15 cellular contexts compared by ENCODE assay signal in genomic region chr4:40842318-40842717, GRCh38.
DNase-seq lines count a peak whose midpoint lies in the region; ATAC-seq and TF ChIP-seq lines count a peak whose summit lies in the region.
"Had no signal": no experiment of that assay in that cellular context is flagged by ENCODE, and none has a peak within 500 bp of the region (broad histone marks: within the 10 kb centered on the region; RNA-seq: fewer than 3 reads in every experiment).

No MANE protein-coding gene starts in this region.

- no peak overlapping the region for H3K4me3 ChIP-seq in testis
- H3K4me3 ChIP-seq: smooth muscle cell had no signal

- no peaks in the 10 kb centered on the region for H3K9me3 Mint-ChIP-seq in activated CD8-positive, alpha-beta memory T cell treated with anti-CD3 and anti-CD28 coated beads, Interleukin-2, amount 10 ng/mL, durations not matched to agents 7 days and 5 days (ENCODE audit: low read depth)
- H3K9me3 Mint-ChIP-seq: activated B cell treated with CpG ODN at 0.5 μM for 24 hours, type B pancreatic cell had no signal

- no peaks in the 10 kb centered on the region for H3K9me3 ChIP-seq in testis

- no peaks in the 10 kb centered on the region for H3K36me3 ChIP-seq in testis (ENCODE audit: low read depth, missing control alignments)

- peaks cover 8% of the 10 kb centered on the region for H3K4me1 ChIP-seq in testis

- DNase-seq in NCI-H2107 treated with DMSO at 0.1 percent for 48 hours (lab: John Stamatoyannopoulos, UW; ENCODE audit: unreplicated experiment) (peak; percentile 59), NCI-H2107 (lab: John Stamatoyannopoulos, UW) (no peak), NOMO-1 treated with DMSO at 0.1 percent for 48 hours (lab: John Stamatoyannopoulos, UW; ENCODE audit: unreplicated experiment) (peak; percentile 68), left ventricle myocardium superior (peak; percentile 35), testis (peak; percentile 31), SHP77 treated with DMSO at 0.1 percent for 48 hours (lab: John Stamatoyannopoulos, UW) (no peak)
- no peak for DNase-seq in activated CD8-positive, alpha-beta memory T cell treated with anti-CD3 and anti-CD28 coated beads, Interleukin-2, amount 10 ng/mL, durations not matched to agents 7 days and 5 days
- DNase-seq: activated B cell treated with CpG ODN at 0.5 μM for 24 hours; activated T-cell treated with anti-CD3 and anti-CD28 coated beads, Interleukin-2, amount 50 U/mL, for 1 hour; cortex of kidney; HCEC 1CT; NCI-H2171 had no signal

- CTCF ChIA-PET in activated CD8-positive, alpha-beta memory T cell treated with anti-CD3 and anti-CD28 coated beads, Interleukin-2, amount 10 ng/mL, durations not matched to agents 7 days and 5 days (lab: Charles Lee), result interaction anchor here (2.2 to 7.8 kb wide), 2 partner anchors 66 to 104 kb away, joined by 7 to 149 read pairs; no protein-coding TSS in a partner anchor

- H3K27ac ChIP-seq in testis, result no peak overlapping the region

- no peaks in the 10 kb centered on the region for H3K36me3 Mint-ChIP-seq in activated CD8-positive, alpha-beta memory T cell treated with anti-CD3 and anti-CD28 coated beads, Interleukin-2, amount 10 ng/mL, durations not matched to agents 7 days and 5 days
- H3K36me3 Mint-ChIP-seq: type B pancreatic cell had no signal

- no peak for TF ChIP-seq CTCF in testis (IDR thresholded peaks at IDR 0.05)

- H3K4me1 Mint-ChIP-seq in activated CD8-positive, alpha-beta memory T cell treated with anti-CD3 and anti-CD28 coated beads, Interleukin-2, amount 10 ng/mL, durations not matched to agents 7 days and 5 days, result peaks cover 4% of the 10 kb centered on the region

- intact Hi-C loops in left ventricle myocardium superior (cut with micrococcal nuclease) (no loop called here), testis (cut with DNase I; ENCODE audit: low total_unique reads) (no loop called here)

- WGBS in testis, 2 donors, result 46 to 77% methylated on average over 13 of the region's 13 CpGs

- H3K27me3 ChIP-seq in testis, result no peaks in the 10 kb centered on the region

- H3K27ac Mint-ChIP-seq in activated CD8-positive, alpha-beta memory T cell treated with anti-CD3 and anti-CD28 coated beads, Interleukin-2, amount 10 ng/mL, durations not matched to agents 7 days and 5 days, result no peak overlapping the region
- H3K27ac Mint-ChIP-seq: activated B cell treated with CpG ODN at 0.5 μM for 24 hours, type B pancreatic cell had no signal

- no peak overlapping the region for H3K4me3 Mint-ChIP-seq in activated CD8-positive, alpha-beta memory T cell treated with anti-CD3 and anti-CD28 coated beads, Interleukin-2, amount 10 ng/mL, durations not matched to agents 7 days and 5 days
- H3K4me3 Mint-ChIP-seq: activated B cell treated with CpG ODN at 0.5 μM for 24 hours, type B pancreatic cell had no signal

- ATAC-seq in left ventricle myocardium superior (peak; percentile 75), HG02798 (IDR thresholded peaks at IDR 0.05; ENCODE audit: poor library complexity, unreplicated experiment) (no peak)
- no peak for ATAC-seq in activated CD8-positive, alpha-beta memory T cell treated with anti-CD3 and anti-CD28 coated beads, Interleukin-2, amount 10 ng/mL, durations not matched to agents 7 days and 5 days

- no peak for TF ChIP-seq POLR2A in testis (IDR thresholded peaks at IDR 0.05)

- H3K27me3 Mint-ChIP-seq in activated CD8-positive, alpha-beta memory T cell treated with anti-CD3 and anti-CD28 coated beads, Interleukin-2, amount 10 ng/mL, durations not matched to agents 7 days and 5 days, result peaks cover 23% of the 10 kb centered on the region
- H3K27me3 Mint-ChIP-seq: activated B cell treated with CpG ODN at 0.5 μM for 24 hours, type B pancreatic cell had no signal

Comparison
In these comparisons a context has a peak if more than half of its experiments do, and no peak if none do; other contexts are left out.
1. DNase-seq: peak in NCI-H2107 treated with DMSO at 0.1 percent for 48 hours (single experiment), NOMO-1 treated with DMSO at 0.1 percent for 48 hours (single experiment), left ventricle myocardium superior (single experiment) and testis (single experiment); none in NCI-H2107 (single experiment), SHP77 treated with DMSO at 0.1 percent for 48 hours (single experiment) and activated CD8-positive, alpha-beta memory T cell treated with anti-CD3 and anti-CD28 coated beads, Interleukin-2, amount 10 ng/mL, durations not matched to agents 7 days and 5 days (single experiment).